9 cellular contexts compared by ENCODE assay signal in genomic region chr3:171874251-171874679, GRCh38. TPM values are rescaled to one million over a fixed set of nuclear protein-coding genes. Genes with fewer than 3 reads are reported as not detected.
DNase-seq lines count a peak whose midpoint lies in the region; ATAC-seq and TF ChIP-seq lines count a peak whose summit lies in the region.
"Had no signal": no experiment of that assay in that cellular context is flagged by ENCODE, and none has a peak within 500 bp of the region (broad histone marks: within the 10 kb centered on the region; RNA-seq: fewer than 3 reads in every experiment).

No MANE protein-coding gene starts in this region.

- no peaks in the 10 kb centered on the region for H3K79me2 ChIP-seq in PC-3 (ENCODE audit: low read length)

- peak overlapping the region; percentile 44 for H3K4me2 ChIP-seq in BLaER1
- H3K4me2 ChIP-seq in PC-3 (ENCODE audit: low read length), result no peak overlapping the region
- H3K4me2 ChIP-seq in neuronal stem cell (ENCODE audit: insufficient read depth, low read length, poor library complexity, severe bottlenecking), result no peak overlapping the region

- no peaks in the 10 kb centered on the region for H3F3A ChIP-seq in PC-3 (ENCODE audit: low read length, unreplicated experiment)

- WGBS in neuronal stem cell (ENCODE audit: extremely low coverage in 2 of 2, insufficient read length in 2 of 2, insufficient replicate concordance in 1 of 2), 2 donors, result no CpG with 5 or more reads among the region's 2 CpGs

- H3K9me2 ChIP-seq in PC-3 (replicated peaks; ENCODE audit: low read length), result no peaks in the 10 kb centered on the region

- BruUV-seq in PC-3 (replicated peaks; lab: Mats Ljungman, UMichigan), result no TSS peak

- H4K20me1 ChIP-seq in BLaER1 (no peaks in the 10 kb centered on the region), PC-3 (ENCODE audit: low read length) (no peaks in the 10 kb centered on the region)

- H2AK5ac ChIP-seq in neuronal stem cell (ENCODE audit: low read depth, low read length), result no peak overlapping the region

- H3K4me1 ChIP-seq in BLaER1 (peaks cover 7% of the 10 kb centered on the region), PC-3 (ENCODE audit: insufficient read depth, low read length) (peaks cover 22% of the 10 kb centered on the region), neuronal stem cell (ENCODE audit: control insufficient read depth in 2 of 2, insufficient read depth in 1 of 2, low read depth in 1 of 2, low read length in 2 of 2) (peaks cover 0 to 15% of the 10 kb centered on the region in 2 donors)

- H2BK120ac ChIP-seq in neuronal stem cell (ENCODE audit: low read depth, low read length), result no peak overlapping the region

- no peak overlapping the region for H2BK12ac ChIP-seq in neuronal stem cell (ENCODE audit: low read length)

- no peak overlapping the region for H3K14ac ChIP-seq in neuronal stem cell (ENCODE audit: low read length)

- intact Hi-C loops in PC-3 (cut with micrococcal nuclease) (no loop called here), dorsolateral prefrontal cortex (cut with DNase I) (no loop called here)

- no peak overlapping the region for H2BK15ac ChIP-seq in neuronal stem cell (ENCODE audit: low read length)

- no peak overlapping the region for H3K27ac ChIP-seq in BLaER1
- 0 out of 2 replicates have a peak overlapping the region, but pooled peaks have one; percentile 21 for H3K27ac ChIP-seq in PC-3 (ENCODE audit: low read length)
- no peak overlapping the region for H3K27ac ChIP-seq in neuronal stem cell (replicated peaks; ENCODE audit: low read length)
- no peak overlapping the region for H3K27ac ChIP-seq in dorsolateral prefrontal cortex

- no peak overlapping the region for H3K9ac ChIP-seq in BLaER1
- no peak overlapping the region for H3K9ac ChIP-seq in PC-3 (ENCODE audit: low read length)
- no peak overlapping the region for H3K9ac ChIP-seq in neuronal stem cell (ENCODE audit: low read depth, low read length, poor library complexity)

- H4K91ac ChIP-seq in neuronal stem cell (ENCODE audit: low read depth, low read length, poor library complexity), result no peak overlapping the region

- H3K27me3 ChIP-seq in BLaER1 (no peaks in the 10 kb centered on the region), PC-3 (ENCODE audit: low read length) (no peaks in the 10 kb centered on the region), neuronal stem cell (ENCODE audit: control insufficient read depth in 3 of 3, insufficient read depth in 3 of 3, low read depth in 1 of 3, low read length in 3 of 3) (no peaks in the 10 kb centered on the region), dorsolateral prefrontal cortex (no peaks in the 10 kb centered on the region)

- CTCF ChIA-PET in PC-3 (lab: Charles Lee), result no interaction called here

- no peak overlapping the region for H3K4ac ChIP-seq in neuronal stem cell (ENCODE audit: low read length)

- no peaks in the 10 kb centered on the region for H3K79me1 ChIP-seq in neuronal stem cell (ENCODE audit: low read depth, low read length)

- DNase-seq in PC-3 (peak; percentile 24), fibroblast of mammary gland (ENCODE audit: low read depth) (peak; percentile 91), neuronal stem cell (ENCODE audit: low spot score) (no peak), AML-193 (lab: John Stamatoyannopoulos, UW) (no peak), NCI-H146 treated with DMSO at 0.1 percent for 48 hours (lab: John Stamatoyannopoulos, UW; ENCODE audit: unreplicated experiment) (no peak), dorsolateral prefrontal cortex (no peak)

- no peak overlapping the region for H2AFZ ChIP-seq in PC-3 (ENCODE audit: low read length)
- peak overlapping the region; percentile 32 for H2AFZ ChIP-seq in neuronal stem cell (ENCODE audit: low read length)

- no peak overlapping the region for H3K23ac ChIP-seq in neuronal stem cell (ENCODE audit: low read depth, low read length, poor library complexity)

- H3K9me3 ChIP-seq in BLaER1 (no peaks in the 10 kb centered on the region), PC-3 (ENCODE audit: low read length) (no peaks in the 10 kb centered on the region), neuronal stem cell (replicated peaks in 1 of 2; ENCODE audit: control insufficient read depth in 2 of 2, insufficient read depth in 1 of 2, low read depth in 1 of 2, low read length in 2 of 2) (no peaks in the 10 kb centered on the region)

- H3K18ac ChIP-seq in neuronal stem cell (ENCODE audit: low read length), result no peak overlapping the region

- H3K36me3 ChIP-seq in BLaER1 (no peaks in the 10 kb centered on the region), PC-3 (ENCODE audit: low read depth, low read length) (no peaks in the 10 kb centered on the region), neuronal stem cell (replicated peaks in 1 of 2; ENCODE audit: control insufficient read depth in 2 of 2, insufficient read depth in 2 of 2, low read length in 2 of 2) (peaks cover 0 to 1% of the 10 kb centered on the region in 2 donors)

- no peak overlapping the region for H4K8ac ChIP-seq in neuronal stem cell (ENCODE audit: low read depth, low read length)

- TF ChIP-seq CTCF in PC-3 (conservative IDR thresholded peaks at IDR 0.05; ENCODE audit: low read depth, low read length) (no peak), fibroblast of mammary gland (conservative IDR thresholded peaks at IDR 0.05; ENCODE audit: control insufficient read depth, insufficient read depth, low read depth, low read length) (no peak), dorsolateral prefrontal cortex (IDR thresholded peaks at IDR 0.05 in 54 of 56, conservative IDR thresholded peaks at IDR 0.05 in 2 of 56; ENCODE audit: low read depth in 1 of 56, partially characterized antibody in 56 of 56) (no peak)

- H3K4me3 ChIP-seq in BLaER1 (no peak overlapping the region), PC-3 (ENCODE audit: low read length) (no peak overlapping the region), fibroblast of mammary gland (ENCODE audit: control insufficient read depth, low read depth, low read length) (no peak overlapping the region), neuronal stem cell (ENCODE audit: low read length in 2 of 2) (no peak overlapping the region), dorsolateral prefrontal cortex (no peak overlapping the region)

- no peak overlapping the region for H2BK5ac ChIP-seq in neuronal stem cell (ENCODE audit: low read length)

- no peak; the same call in 1 of the 2 replicates for ATAC-seq in PC-3
- no peak for ATAC-seq in GM21619 (IDR thresholded peaks at IDR 0.05; ENCODE audit: unreplicated experiment)
- ATAC-seq: stimulated activated effector memory CD8-positive, alpha-beta T cell treated with anti-CD3 and anti-CD28 coated beads, Interleukin-12 subunit alpha, Interleukin-12 subunit beta, amount 100 ng/mL, for 72 hours had no signal

- POLR2A ChIA-PET in PC-3 (lab: Charles Lee; ENCODE audit: unreplicated experiment), result no interaction called here

RNA-seq across cellular contexts. Expression of gene TMEM212, which starts 31.1 kb away (rescaled TPM):
- total RNA-seq in PC-3 (2014; rRNA removed) (not detected in 2 replicates), dorsolateral prefrontal cortex (1 to 10 TPM in 47 of 120 experiments, under 1 TPM in 16, not detected in 57; 0.22 to 5.6 (median 1.4) TPM)
- not detected for polyA plus RNA-seq in neuronal stem cell (2013, experiment 1 of 2)
- not detected for polyA plus RNA-seq in neuronal stem cell (2013, experiment 2 of 2)

Comparison
In these comparisons a context has a peak if more than half of its experiments do, and no peak if none do; other contexts are left out.
1. DNase-seq: peak in PC-3 (single experiment) and fibroblast of mammary gland (single experiment); none in neuronal stem cell (single experiment), AML-193 (0 of 2), NCI-H146 treated with DMSO at 0.1 percent for 48 hours (single experiment) and dorsolateral prefrontal cortex (0 of 10).